8 cellular contexts compared by ENCODE assay signal in genomic region chr16:56190903-56191806, GRCh38. TPM values are rescaled to one million over a fixed set of nuclear protein-coding genes. Genes with fewer than 3 reads are reported as not detected.
DNase-seq lines count a peak whose midpoint lies in the region; ATAC-seq and TF ChIP-seq lines count a peak whose summit lies in the region.

TSS of gene GNAO1 (plus strand) at chr16:56191489. CDS start at chr16:56192236, 747 bp downstream.

- H3K9me3 Mint-ChIP-seq in activated CD8-positive, alpha-beta T cell treated with anti-CD3 and anti-CD28 coated beads, Interleukin-2, amount 10 ng/mL, durations not matched to agents 7 days and 5 days (ENCODE audit: insufficient read depth) = no peaks in the 10 kb centered on the region
- no peaks in the 10 kb centered on the region for H3K9me3 Mint-ChIP-seq in effector memory CD8-positive, alpha-beta T cell

- no peak within 1 kb of the TSS for H3K27ac Mint-ChIP-seq in activated CD8-positive, alpha-beta T cell treated with anti-CD3 and anti-CD28 coated beads, Interleukin-2, amount 10 ng/mL, durations not matched to agents 7 days and 5 days
- peak within 1 kb of the TSS; percentile 62 to 74 for H3K27ac Mint-ChIP-seq in effector memory CD8-positive, alpha-beta T cell

- DNase-seq in AG20443 (ENCODE audit: low spot score) = peak; percentile 91
- DNase-seq in NCI-H2227 (lab: John Stamatoyannopoulos, UW; ENCODE audit: unreplicated experiment) = peak; percentile 89
- DNase-seq in activated CD8-positive, alpha-beta T cell treated with anti-CD3 and anti-CD28 coated beads, Interleukin-2, amount 10 ng/mL, durations not matched to agents 7 days and 5 days = peak; percentile 59
- DNase-seq in effector memory CD8-positive, alpha-beta T cell = peak; percentile 66 to 70 (median 66)
- DNase-seq in lung (ENCODE audit: low spot score) = no peak
- DNase-seq in stimulated activated CD8-positive, alpha-beta memory T cell treated with anti-CD3 and anti-CD28 coated beads, Interleukin-12 subunit alpha, Interleukin-12 subunit beta, amount 100 ng/mL, for 1 hour (ENCODE audit: low read depth) = peak; percentile 41
- DNase-seq in GM19240 (ENCODE audit: insufficient read length, low spot score) = no peak

- H3K27me3 ChIP-seq in lung (ENCODE audit: control insufficient read depth, insufficient read depth) = no peaks in the 10 kb centered on the region

- 1% methylated on average over 52 to 123 of the region's 123 CpGs for WGBS in lung, 2 donors

- CTCF ChIA-PET in activated CD8-positive, alpha-beta T cell treated with anti-CD3 and anti-CD28 coated beads, Interleukin-2, amount 10 ng/mL, durations not matched to agents 7 days and 5 days (lab: Charles Lee) = interaction anchor here (0.6 to 3.2 kb wide), 2 partner anchors 12 to 89 kb away, joined by 3 to 14 read pairs; no protein-coding TSS in a partner anchor

- H3K9me3 ChIP-seq in lung (ENCODE audit: control insufficient read depth in 2 of 2, insufficient read depth in 1 of 2, low read length in 1 of 2) = peaks cover 0 to 2% of the 10 kb centered on the region in 2 donors

- H3K27me3 Mint-ChIP-seq in activated CD8-positive, alpha-beta T cell treated with anti-CD3 and anti-CD28 coated beads, Interleukin-2, amount 10 ng/mL, durations not matched to agents 7 days and 5 days (ENCODE audit: low read depth) = peaks cover 71% of the 10 kb centered on the region
- H3K27me3 Mint-ChIP-seq in effector memory CD8-positive, alpha-beta T cell = peaks cover 0 to 20% of the 10 kb centered on the region in 2 donors

- peak within 1 kb of the TSS; percentile 70 for H3K4me3 ChIP-seq in lung

- H3K27ac ChIP-seq in lung (ENCODE audit: low read depth in 1 of 2, low read length in 1 of 2) = peak within 1 kb of the TSS; percentile 46 to 80

- POLR2A ChIA-PET in activated CD8-positive, alpha-beta T cell treated with anti-CD3 and anti-CD28 coated beads, Interleukin-2, amount 10 ng/mL, durations not matched to agents 7 days and 5 days (lab: Charles Lee) = no interaction called here

- no peaks in the 10 kb centered on the region for H3K36me3 Mint-ChIP-seq in activated CD8-positive, alpha-beta T cell treated with anti-CD3 and anti-CD28 coated beads, Interleukin-2, amount 10 ng/mL, durations not matched to agents 7 days and 5 days (ENCODE audit: low read depth)
- H3K36me3 Mint-ChIP-seq in effector memory CD8-positive, alpha-beta T cell (ENCODE audit: insufficient read depth) = peaks cover 14% of the 10 kb centered on the region

- H3K36me3 ChIP-seq in lung (ENCODE audit: control insufficient read depth in 2 of 2, insufficient read depth in 2 of 2, low read length in 2 of 2) = no peaks in the 10 kb centered on the region

- no peak for TF ChIP-seq CTCF in lung (IDR thresholded peaks at IDR 0.05; ENCODE audit: control extremely low read depth, extremely low read depth)

- peak within 1 kb of the TSS; percentile 72 for H3K4me3 Mint-ChIP-seq in activated CD8-positive, alpha-beta T cell treated with anti-CD3 and anti-CD28 coated beads, Interleukin-2, amount 10 ng/mL, durations not matched to agents 7 days and 5 days
- peak within 1 kb of the TSS; percentile 81 for H3K4me3 Mint-ChIP-seq in effector memory CD8-positive, alpha-beta T cell

- H3K4me1 ChIP-seq in lung (ENCODE audit: control insufficient read depth in 2 of 2, insufficient read depth in 2 of 2, low read length in 2 of 2) = peaks cover 0 to 5% of the 10 kb centered on the region in 2 donors

- peak; percentile 70 for ATAC-seq in GM19452 (IDR thresholded peaks at IDR 0.05; ENCODE audit: unreplicated experiment)
- ATAC-seq in activated CD8-positive, alpha-beta T cell treated with anti-CD3 and anti-CD28 coated beads, Interleukin-2, amount 10 ng/mL, durations not matched to agents 7 days and 5 days = peak; percentile 84
- peak; percentile 84 for ATAC-seq in effector memory CD8-positive, alpha-beta T cell (replicated peaks)
- ATAC-seq in lung (ENCODE audit: insufficient read depth, low FRiP score) = peak; percentile 58

- peaks cover 29% of the 10 kb centered on the region for H3K4me1 Mint-ChIP-seq in activated CD8-positive, alpha-beta T cell treated with anti-CD3 and anti-CD28 coated beads, Interleukin-2, amount 10 ng/mL, durations not matched to agents 7 days and 5 days (ENCODE audit: low read depth)
- peaks cover 21 to 22% of the 10 kb centered on the region in 2 donors for H3K4me1 Mint-ChIP-seq in effector memory CD8-positive, alpha-beta T cell (ENCODE audit: low read depth in 2 of 2)

RNA-seq across cellular contexts. Expression of gene GNAO1, which starts in this region (rescaled TPM):
- 1 to 10 TPM; 2.7 TPM for total RNA-seq in activated CD8-positive, alpha-beta T cell treated with anti-CD3 and anti-CD28 coated beads, Interleukin-2, amount 10 ng/mL, durations not matched to agents 7 days and 5 days
- 1 to 10 TPM; 1.0 to 5.2 TPM for total RNA-seq in lung
- polyA plus RNA-seq in lung = under 1 TPM; 0.33 to 0.51 TPM

Comparison
In these comparisons a context has a peak if more than half of its experiments do, and no peak if none do; other contexts are left out.
1. DNase-seq: peak in AG20443 (single experiment), NCI-H2227 (single experiment), activated CD8-positive, alpha-beta T cell treated with anti-CD3 and anti-CD28 coated beads, Interleukin-2, amount 10 ng/mL, durations not matched to agents 7 days and 5 days (single experiment), effector memory CD8-positive, alpha-beta T cell (3 of 3) and stimulated activated CD8-positive, alpha-beta memory T cell treated with anti-CD3 and anti-CD28 coated beads, Interleukin-12 subunit alpha, Interleukin-12 subunit beta, amount 100 ng/mL, for 1 hour (single experiment); none in lung (single experiment) and GM19240 (single experiment).
2. Peak in every context shown above with its lines, with median percentiles within 50 percentile points of each other: ATAC-seq.